Comparison of ENCODE assay signal across 23 cellular contexts in genomic region chr4:106993846-106994245, GRCh38. TPM values are rescaled to one million over a fixed set of nuclear protein-coding genes. Genes with fewer than 3 reads are reported as not detected.
"Had no signal": no experiment of that assay in that cellular context is flagged by ENCODE, and none has a peak within 500 bp of the region (broad histone marks: within the 10 kb centered on the region; RNA-seq: fewer than 3 reads in every experiment).

No MANE protein-coding gene starts in this region.

- H3K27me3 Mint-ChIP-seq: activated CD4-positive, alpha-beta memory T cell treated with anti-CD3 and anti-CD28 coated beads, Interleukin-2, amount 10 ng/mL, durations not matched to agents 7 days and 5 days; activated CD4-positive, alpha-beta T cell treated with anti-CD3 and anti-CD28 coated beads, Interleukin-2, amount 10 ng/mL, durations not matched to agents 24 days and 14 days; activated naive CD4-positive, alpha-beta T cell treated with anti-CD3 and anti-CD28 coated beads, Interleukin-2, amount 10 ng/mL, durations not matched to agents 7 days and 5 days; effector memory CD8-positive, alpha-beta T cell; memory B cell; stimulated activated naive CD8-positive, alpha-beta T cell treated with anti-CD3 and anti-CD28 coated beads, Interleukin-15, Interleukin-2, amounts not matched to agents 100 ng/mL and 50 ng/mL, for 24 hours had no signal

- H3K4me3 Mint-ChIP-seq: activated CD4-positive, alpha-beta memory T cell treated with anti-CD3 and anti-CD28 coated beads, Interleukin-2, amount 10 ng/mL, durations not matched to agents 7 days and 5 days; activated CD4-positive, alpha-beta T cell treated with anti-CD3 and anti-CD28 coated beads, Interleukin-2, amount 10 ng/mL, durations not matched to agents 24 days and 14 days; activated naive CD4-positive, alpha-beta T cell treated with anti-CD3 and anti-CD28 coated beads, Interleukin-2, amount 10 ng/mL, durations not matched to agents 7 days and 5 days; effector memory CD8-positive, alpha-beta T cell; memory B cell; nephron; stimulated activated naive CD8-positive, alpha-beta T cell treated with anti-CD3 and anti-CD28 coated beads, Interleukin-15, Interleukin-2, amounts not matched to agents 100 ng/mL and 50 ng/mL, for 24 hours; T-helper 17 cell had no signal

- H3K4me1 Mint-ChIP-seq: activated CD4-positive, alpha-beta memory T cell treated with anti-CD3 and anti-CD28 coated beads, Interleukin-2, amount 10 ng/mL, durations not matched to agents 7 days and 5 days; activated CD4-positive, alpha-beta T cell treated with anti-CD3 and anti-CD28 coated beads, Interleukin-2, amount 10 ng/mL, durations not matched to agents 24 days and 14 days; activated naive CD4-positive, alpha-beta T cell treated with anti-CD3 and anti-CD28 coated beads, Interleukin-2, amount 10 ng/mL, durations not matched to agents 7 days and 5 days; memory B cell; T-helper 17 cell had no signal

- ATAC-seq: activated CD4-positive, CD25-positive, alpha-beta regulatory T cell treated with anti-CD3 and anti-CD28 coated beads, Interleukin-2, amount 50 U/mL, for 24 hours; effector memory CD8-positive, alpha-beta T cell; esophagus mucosa; gastrocnemius medialis; left cardiac atrium; right cardiac atrium; T-helper 17 cell; upper lobe of right lung had no signal

- H3K9me3 Mint-ChIP-seq: activated CD4-positive, alpha-beta memory T cell treated with anti-CD3 and anti-CD28 coated beads, Interleukin-2, amount 10 ng/mL, durations not matched to agents 7 days and 5 days; activated CD4-positive, alpha-beta T cell treated with anti-CD3 and anti-CD28 coated beads, Interleukin-2, amount 10 ng/mL, durations not matched to agents 24 days and 14 days; activated naive CD4-positive, alpha-beta T cell treated with anti-CD3 and anti-CD28 coated beads, Interleukin-2, amount 10 ng/mL, durations not matched to agents 7 days and 5 days; nephron had no signal

- H3K27ac Mint-ChIP-seq: activated CD4-positive, alpha-beta memory T cell treated with anti-CD3 and anti-CD28 coated beads, Interleukin-2, amount 10 ng/mL, durations not matched to agents 7 days and 5 days; activated CD4-positive, alpha-beta T cell treated with anti-CD3 and anti-CD28 coated beads, Interleukin-2, amount 10 ng/mL, durations not matched to agents 24 days and 14 days; activated naive CD4-positive, alpha-beta T cell treated with anti-CD3 and anti-CD28 coated beads, Interleukin-2, amount 10 ng/mL, durations not matched to agents 7 days and 5 days; effector memory CD8-positive, alpha-beta T cell; memory B cell; nephron; stimulated activated naive CD8-positive, alpha-beta T cell treated with anti-CD3 and anti-CD28 coated beads, Interleukin-15, Interleukin-2, amounts not matched to agents 100 ng/mL and 50 ng/mL, for 24 hours; T-helper 17 cell had no signal

- H3K36me3 Mint-ChIP-seq: activated naive CD4-positive, alpha-beta T cell treated with anti-CD3 and anti-CD28 coated beads, Interleukin-2, amount 10 ng/mL, durations not matched to agents 7 days and 5 days; memory B cell had no signal

- DNase-seq: activated CD4-positive, alpha-beta memory T cell treated with anti-CD3 and anti-CD28 coated beads, Interleukin-2, amount 10 ng/mL, durations not matched to agents 7 days and 5 days; activated CD4-positive, alpha-beta T cell treated with anti-CD3 and anti-CD28 coated beads, Interleukin-2, amount 10 ng/mL, durations not matched to agents 24 days and 14 days; activated effector memory CD4-positive, alpha-beta T cell treated with anti-CD3 and anti-CD28 coated beads, Interleukin-2, amount 50 U/mL, for 16 hours; activated naive CD4-positive, alpha-beta T cell treated with anti-CD3 and anti-CD28 coated beads, Interleukin-2, amount 10 ng/mL, durations not matched to agents 7 days and 5 days; central memory CD4-positive, alpha-beta T cell; dermis blood vessel endothelial cell; effector memory CD8-positive, alpha-beta T cell; gastrocnemius medialis; hypothalamus; left cardiac atrium; nucleus accumbens; right cardiac atrium; stimulated activated CD4-positive, alpha-beta T cell treated with anti-CD3 and anti-CD28 coated beads, Interleukin-12 subunit alpha, Interleukin-12 subunit beta, amount 100 ng/mL, for 4 hours; substantia nigra; T-helper 17 cell; thyroid gland; upper lobe of right lung had no signal

RNA-seq across cellular contexts. Expression of gene DKK2, which starts 42.3 kb away (rescaled TPM):
- total RNA-seq: activated CD4-positive, alpha-beta memory T cell treated with anti-CD3 and anti-CD28 coated beads, Interleukin-2, amount 10 ng/mL, durations not matched to agents 7 days and 5 days; activated CD4-positive, alpha-beta T cell treated with anti-CD3 and anti-CD28 coated beads, Interleukin-2, amount 10 ng/mL, durations not matched to agents 24 days and 14 days; dermis blood vessel endothelial cell; esophagus mucosa; mononuclear cell; T-helper 17 cell had no signal
